Comparison of ENCODE assay signal across 21 cellular contexts in the genomic region with DNA sequence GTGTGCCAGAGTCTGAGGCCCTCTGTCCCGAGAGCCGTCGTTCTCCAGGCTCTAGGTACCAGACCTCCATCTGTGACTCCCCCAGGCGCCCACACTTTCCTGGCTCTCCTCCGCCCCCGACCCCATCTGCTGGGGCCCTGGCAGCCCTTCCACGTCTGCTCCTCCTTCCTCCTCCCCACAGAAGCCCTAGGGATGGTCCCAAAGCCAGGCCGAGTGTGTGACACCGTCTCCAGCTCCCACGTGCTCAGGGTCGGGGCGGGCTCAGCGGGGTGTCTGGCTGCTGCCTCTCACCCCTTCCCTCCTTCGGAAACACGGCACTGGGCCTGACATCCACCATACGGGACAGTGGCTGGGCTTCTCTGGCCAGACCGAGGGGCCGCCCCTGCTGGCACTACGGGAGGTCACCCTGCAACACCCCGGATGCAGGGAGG. TPM values are rescaled to one million over a fixed set of nuclear protein-coding genes. Genes with fewer than 3 reads are reported as not detected.
"Had no signal": no experiment of that assay in that cellular context is flagged by ENCODE, and none has a peak within 500 bp of the region (broad histone marks: within the 10 kb centered on the region; RNA-seq: fewer than 3 reads in every experiment).

No MANE protein-coding gene starts in this region.

- H3K9me3 Mint-ChIP-seq: activated CD4-positive, alpha-beta T cell treated with anti-CD3 and anti-CD28 coated beads, Interleukin-2, amount 10 ng/mL, durations not matched to agents 24 days and 14 days; activated naive CD4-positive, alpha-beta T cell treated with anti-CD3 and anti-CD28 coated beads for 36 hours; activated T-helper 1 cell treated with anti-CD3 and anti-CD28 coated beads, Interleukin-12 subunit alpha, Interleukin-12 subunit beta, Interleukin-2, Interleukin-4 antibody, amounts not matched to agents 30 ng/mL and 10 ng/mL and 1 ng/mL, durations not matched to agents 14 hours and 24 hours and 36 hours; immature natural killer cell; stimulated activated naive B cell treated with anti-CD40 and anti-IgM and Interleukin-4, amounts not matched to agents 10 μg/mL and 1 μg/mL and 100 μg/mL, for 72 hours; T-helper 1 cell treated with Interleukin-12 subunit alpha and Interleukin-12 subunit beta and Interleukin-4 antibody, amounts not matched to agents 30 μg/mL and 1 μg/mL, for 36 hours; WTC11 had no signal

- H3K4me3 Mint-ChIP-seq: activated CD4-positive, alpha-beta T cell treated with anti-CD3 and anti-CD28 coated beads, Interleukin-2, amount 10 ng/mL, durations not matched to agents 24 days and 14 days; activated naive CD4-positive, alpha-beta T cell treated with anti-CD3 and anti-CD28 coated beads for 36 hours; activated T-helper 1 cell treated with anti-CD3 and anti-CD28 coated beads, Interleukin-12 subunit alpha, Interleukin-12 subunit beta, Interleukin-2, Interleukin-4 antibody, amounts not matched to agents 30 ng/mL and 10 ng/mL and 1 ng/mL, durations not matched to agents 14 hours and 24 hours and 36 hours; immature natural killer cell; stimulated activated naive B cell treated with anti-CD40 and anti-IgM and Interleukin-4, amounts not matched to agents 10 μg/mL and 1 μg/mL and 100 μg/mL, for 72 hours; T-helper 1 cell treated with Interleukin-12 subunit alpha and Interleukin-12 subunit beta and Interleukin-4 antibody, amounts not matched to agents 30 μg/mL and 1 μg/mL, for 36 hours; WTC11 had no signal

- ATAC-seq: stimulated activated naive B cell treated with anti-CD40 and anti-IgM and Interleukin-4, amounts not matched to agents 10 μg/mL and 1 μg/mL and 100 μg/mL, for 72 hours; WTC11 had no signal

- DNase-seq: activated CD4-positive, alpha-beta T cell treated with anti-CD3 and anti-CD28 coated beads, Interleukin-2, amount 10 ng/mL, durations not matched to agents 24 days and 14 days; activated naive CD4-positive, alpha-beta T cell treated with anti-CD3 and anti-CD28 coated beads for 36 hours; amniotic stem cell; brain microvascular endothelial cell; cerebellar nuclear complex; dermis blood vessel endothelial cell; immature natural killer cell; sigmoid colon; stimulated activated CD4-positive, alpha-beta T cell treated with anti-CD3 and anti-CD28 coated beads, Interleukin-2, amount 100 ng/mL, for 24 hours; stimulated activated naive B cell treated with anti-CD40 and anti-IgM and Interleukin-4, amounts not matched to agents 10 μg/mL and 1 μg/mL and 100 μg/mL, for 72 hours had no signal

- H3K4me1 ChIP-seq: sigmoid colon had no signal

- H3K4me1 Mint-ChIP-seq: activated CD4-positive, alpha-beta T cell treated with anti-CD3 and anti-CD28 coated beads, Interleukin-2, amount 10 ng/mL, durations not matched to agents 24 days and 14 days; immature natural killer cell; stimulated activated naive B cell treated with anti-CD40 and anti-IgM and Interleukin-4, amounts not matched to agents 10 μg/mL and 1 μg/mL and 100 μg/mL, for 72 hours; WTC11 had no signal

- H3K27me3 Mint-ChIP-seq: activated CD4-positive, alpha-beta T cell treated with anti-CD3 and anti-CD28 coated beads, Interleukin-2, amount 10 ng/mL, durations not matched to agents 24 days and 14 days; stimulated activated naive B cell treated with anti-CD40 and anti-IgM and Interleukin-4, amounts not matched to agents 10 μg/mL and 1 μg/mL and 100 μg/mL, for 72 hours had no signal

- H3K36me3 Mint-ChIP-seq: immature natural killer cell; stimulated activated naive B cell treated with anti-CD40 and anti-IgM and Interleukin-4, amounts not matched to agents 10 μg/mL and 1 μg/mL and 100 μg/mL, for 72 hours; WTC11 had no signal

- H3K36me3 ChIP-seq: brain microvascular endothelial cell, neutrophil, sigmoid colon, transverse colon had no signal

- H3K9me3 ChIP-seq: neutrophil, sigmoid colon, transverse colon had no signal

- H3K27me3 ChIP-seq: brain microvascular endothelial cell, neutrophil, transverse colon had no signal

- H3K27ac ChIP-seq: brain microvascular endothelial cell, neutrophil, sigmoid colon, transverse colon had no signal

- H3K4me3 ChIP-seq: sigmoid colon, transverse colon had no signal

- H3K27ac Mint-ChIP-seq: activated CD4-positive, alpha-beta T cell treated with anti-CD3 and anti-CD28 coated beads, Interleukin-2, amount 10 ng/mL, durations not matched to agents 24 days and 14 days; activated naive CD4-positive, alpha-beta T cell treated with anti-CD3 and anti-CD28 coated beads for 36 hours; activated T-helper 1 cell treated with anti-CD3 and anti-CD28 coated beads, Interleukin-12 subunit alpha, Interleukin-12 subunit beta, Interleukin-2, Interleukin-4 antibody, amounts not matched to agents 30 ng/mL and 10 ng/mL and 1 ng/mL, durations not matched to agents 14 hours and 24 hours and 36 hours; immature natural killer cell; stimulated activated naive B cell treated with anti-CD40 and anti-IgM and Interleukin-4, amounts not matched to agents 10 μg/mL and 1 μg/mL and 100 μg/mL, for 72 hours; T-helper 1 cell treated with Interleukin-12 subunit alpha and Interleukin-12 subunit beta and Interleukin-4 antibody, amounts not matched to agents 30 μg/mL and 1 μg/mL, for 36 hours; WTC11 had no signal

RNA-seq across cellular contexts. Expression of a gene that starts 20.5 kb away (rescaled TPM):
- total RNA-seq: activated CD4-positive, alpha-beta T cell treated with anti-CD3 and anti-CD28 coated beads, Interleukin-2, amount 10 ng/mL, durations not matched to agents 24 days and 14 days; activated naive CD4-positive, alpha-beta T cell treated with anti-CD3 and anti-CD28 coated beads for 36 hours; activated T-helper 1 cell treated with anti-CD3 and anti-CD28 coated beads, Interleukin-12 subunit alpha, Interleukin-12 subunit beta, Interleukin-2, Interleukin-4 antibody, amounts not matched to agents 30 ng/mL and 10 ng/mL and 1 ng/mL, durations not matched to agents 14 hours and 24 hours and 36 hours; dermis blood vessel endothelial cell; glomerular endothelial cell; myocyte; sigmoid colon; subcutaneous adipose tissue had no signal
- polyA plus RNA-seq: esophagus, immature natural killer cell had no signal

RNA-seq across cellular contexts. Expression of a gene that starts 44.3 kb away (rescaled TPM):
- total RNA-seq: activated CD4-positive, alpha-beta T cell treated with anti-CD3 and anti-CD28 coated beads, Interleukin-2, amount 10 ng/mL, durations not matched to agents 24 days and 14 days; activated naive CD4-positive, alpha-beta T cell treated with anti-CD3 and anti-CD28 coated beads for 36 hours; activated T-helper 1 cell treated with anti-CD3 and anti-CD28 coated beads, Interleukin-12 subunit alpha, Interleukin-12 subunit beta, Interleukin-2, Interleukin-4 antibody, amounts not matched to agents 30 ng/mL and 10 ng/mL and 1 ng/mL, durations not matched to agents 14 hours and 24 hours and 36 hours; dermis blood vessel endothelial cell; glomerular endothelial cell; left lobe of liver; myocyte; posterior vena cava; sigmoid colon; subcutaneous adipose tissue; transverse colon; WTC11 had no signal
- polyA plus RNA-seq: esophagus, immature natural killer cell had no signal
